14 cellular contexts compared by ENCODE assay signal in genomic region chr5:140637722-140638473, GRCh38. TPM values are rescaled to one million over a fixed set of nuclear protein-coding genes. Genes with fewer than 3 reads are reported as not detected.
DNase-seq lines count a peak whose midpoint lies in the region; ATAC-seq and TF ChIP-seq lines count a peak whose summit lies in the region.
"Had no signal": no experiment of that assay in that cellular context is flagged by ENCODE, and none has a peak within 500 bp of the region (broad histone marks: within the 10 kb centered on the region; RNA-seq: fewer than 3 reads in every experiment).

No MANE protein-coding gene starts in this region.

- H3K36me3 ChIP-seq in DND-41 (ENCODE audit: insufficient read depth, low read length), result peaks cover 18% of the 10 kb centered on the region
- H3K36me3 ChIP-seq in naive thymus-derived CD4-positive, alpha-beta T cell (ENCODE audit: control insufficient read depth in 2 of 3, insufficient read depth in 3 of 3, low read length in 3 of 3), result peaks cover 0 to 15% (median 0%) of the 10 kb centered on the region in 3 experiments
- H3K36me3 ChIP-seq: breast epithelium had no signal

- H3K9me3 Mint-ChIP-seq in activated T-helper 17 cell treated with anti-CD3 and anti-CD28 coated beads, Interleukin-2, amount 50 U/mL, for 72 hours, result no peaks in the 10 kb centered on the region
- H3K9me3 Mint-ChIP-seq in naive thymus-derived CD4-positive, alpha-beta T cell, result no peaks in the 10 kb centered on the region
- H3K9me3 Mint-ChIP-seq: effector memory CD8-positive, alpha-beta T cell had no signal

- H3K27me3 ChIP-seq in DND-41 (ENCODE audit: insufficient read depth, low read length, poor library complexity), result no peaks in the 10 kb centered on the region
- no peaks in the 10 kb centered on the region for H3K27me3 ChIP-seq in naive thymus-derived CD4-positive, alpha-beta T cell (ENCODE audit: control insufficient read depth in 2 of 2, insufficient read depth in 2 of 2, low read length in 2 of 2)
- H3K27me3 ChIP-seq: breast epithelium, gastrocnemius medialis had no signal

- no peak overlapping the region for H3K9ac ChIP-seq in DND-41 (ENCODE audit: low read depth, low read length)
- H3K9ac ChIP-seq: KMS-11 had no signal

- no peak overlapping the region for H3K4me3 ChIP-seq in DND-41 (ENCODE audit: low read depth in 1 of 2, low read length in 2 of 2)
- H3K4me3 ChIP-seq in naive thymus-derived CD4-positive, alpha-beta T cell (ENCODE audit: low read length), result no peak overlapping the region

- no peaks in the 10 kb centered on the region for H3K27me3 Mint-ChIP-seq in activated T-helper 17 cell treated with anti-CD3 and anti-CD28 coated beads, Interleukin-2, amount 50 U/mL, for 72 hours
- H3K27me3 Mint-ChIP-seq in naive thymus-derived CD4-positive, alpha-beta T cell, result peaks cover 0 to 5% (median 0%) of the 10 kb centered on the region in 5 donors
- H3K27me3 Mint-ChIP-seq: effector memory CD8-positive, alpha-beta T cell had no signal

- H3K4me3 Mint-ChIP-seq in activated T-helper 17 cell treated with anti-CD3 and anti-CD28 coated beads, Interleukin-2, amount 50 U/mL, for 72 hours, result peak overlapping the region; percentile 92
- peak overlapping the region; percentile 31 to 90 (median 74) for H3K4me3 Mint-ChIP-seq in naive thymus-derived CD4-positive, alpha-beta T cell

- peaks cover 28% of the 10 kb centered on the region for H3K79me2 ChIP-seq in DND-41 (ENCODE audit: insufficient read depth, low read length)

- H4K20me1 ChIP-seq in DND-41 (ENCODE audit: insufficient read depth, low read length), result no peaks in the 10 kb centered on the region

- H3K9me3 ChIP-seq in DND-41 (ENCODE audit: insufficient read depth, low read length, severe bottlenecking), result no peaks in the 10 kb centered on the region
- H3K9me3 ChIP-seq in naive thymus-derived CD4-positive, alpha-beta T cell (ENCODE audit: control insufficient read depth in 2 of 3, low read length in 3 of 3), result no peaks in the 10 kb centered on the region
- H3K9me3 ChIP-seq: breast epithelium, gastrocnemius medialis had no signal

- POLR2A ChIA-PET in naive thymus-derived CD4-positive, alpha-beta T cell (lab: Charles Lee), result interaction anchor here (0.8 to 3.5 kb wide), 6 partner anchors 9 to 91 kb away, joined by 4 to 26 read pairs (median 12); partner anchors contain the start of genes APBB3, EIF4EBP3, IK and NDUFA2

- H2AFZ ChIP-seq in DND-41 (ENCODE audit: low read depth, low read length), result peak overlapping the region; percentile 33

- H3K4me2 ChIP-seq in DND-41 (ENCODE audit: insufficient read depth, low read length), result no peak overlapping the region

- peak overlapping the region; percentile 91; the same call in 1 of the 2 replicates for H3K27ac ChIP-seq in C4-2B
- H3K27ac ChIP-seq in DND-41 (ENCODE audit: low read length), result no peak overlapping the region
- H3K27ac ChIP-seq in naive thymus-derived CD4-positive, alpha-beta T cell (ENCODE audit: low read depth, low read length), result no peak overlapping the region
- H3K27ac ChIP-seq: KMS-11 had no signal

- no peak for ATAC-seq in DND-41 (ENCODE audit: insufficient read depth, low read depth)
- ATAC-seq in activated T-helper 17 cell treated with anti-CD3 and anti-CD28 coated beads, Interleukin-2, amount 50 U/mL, for 72 hours (replicated peaks), result no peak
- ATAC-seq in naive thymus-derived CD4-positive, alpha-beta T cell, result no peak
- ATAC-seq: effector memory CD8-positive, alpha-beta T cell; gastrocnemius medialis had no signal

- peak overlapping the region; percentile 96 for H3K27ac Mint-ChIP-seq in activated T-helper 17 cell treated with anti-CD3 and anti-CD28 coated beads, Interleukin-2, amount 50 U/mL, for 72 hours
- H3K27ac Mint-ChIP-seq in naive thymus-derived CD4-positive, alpha-beta T cell, result peak overlapping the region; percentile 71 to 91 (median 87)

- TF ChIP-seq CTCF in C4-2B (conservative IDR thresholded peaks at IDR 0.05), result no peak
- TF ChIP-seq CTCF in DND-41 (IDR thresholded peaks at IDR 0.05; ENCODE audit: borderline replicate concordance, extremely low read depth, low read length, poor library complexity, severe bottlenecking), result no peak

- peaks cover 40% of the 10 kb centered on the region for H3K4me1 ChIP-seq in DND-41 (ENCODE audit: insufficient read depth, low read length)
- peaks cover 6 to 10% of the 10 kb centered on the region in 2 donors for H3K4me1 ChIP-seq in naive thymus-derived CD4-positive, alpha-beta T cell (ENCODE audit: control insufficient read depth in 2 of 2, insufficient read depth in 2 of 2, low read length in 2 of 2)

- DNase-seq in DND-41 (no peak), NOMO-1 (lab: John Stamatoyannopoulos, UW; ENCODE audit: unreplicated experiment in 2 of 2) (no peak), mesenteric fat pad (ENCODE audit: low spot score) (no peak), superior temporal gyrus (ENCODE audit: extremely low spot score) (no peak), NCI-H2107 (lab: John Stamatoyannopoulos, UW) (no peak)
- no peak for DNase-seq in naive thymus-derived CD4-positive, alpha-beta T cell
- DNase-seq: effector memory CD8-positive, alpha-beta T cell; gastrocnemius medialis; NCI-H1694 treated with DMSO at 0.1 percent for 48 hours; NCI-H526 treated with DMSO at 0.1 percent for 48 hours had no signal

- peaks cover 30% of the 10 kb centered on the region for H3K4me1 Mint-ChIP-seq in activated T-helper 17 cell treated with anti-CD3 and anti-CD28 coated beads, Interleukin-2, amount 50 U/mL, for 72 hours
- H3K4me1 Mint-ChIP-seq in naive thymus-derived CD4-positive, alpha-beta T cell, result peaks cover 32 to 57% (median 50%) of the 10 kb centered on the region in 7 donors

- H3K36me3 Mint-ChIP-seq in activated T-helper 17 cell treated with anti-CD3 and anti-CD28 coated beads, Interleukin-2, amount 50 U/mL, for 72 hours (ENCODE audit: low read depth), result peaks cover 28% of the 10 kb centered on the region
- peaks cover 0 to 13% (median 0%) of the 10 kb centered on the region in 5 donors for H3K36me3 Mint-ChIP-seq in naive thymus-derived CD4-positive, alpha-beta T cell

- CTCF ChIA-PET in naive thymus-derived CD4-positive, alpha-beta T cell (lab: Charles Lee), result interaction anchor here (0.6 kb wide), 1 partner anchor 83 kb away, joined by 3 read pairs; no protein-coding TSS in a partner anchor

- intact Hi-C loops in naive thymus-derived CD4-positive, alpha-beta T cell (cut with micrococcal nuclease), result loop anchor here (2.0 to 5.0 kb wide), 10 partner anchors 53 to 1441 kb away; partner anchors contain the start of genes CYSTM1 (in 1 of the 2), HARS1 (in 1 of the 2), HARS2 (in 1 of the 2) and PFDN1 (in 1 of the 2)

RNA-seq across cellular contexts. Expression of gene TMCO6, which starts 1.4 kb away (rescaled TPM):
- total RNA-seq in activated T-helper 17 cell treated with anti-CD3 and anti-CD28 coated beads, Interleukin-2, amount 50 U/mL, for 72 hours, result 10 to 100 TPM; 22.9 to 30.6 TPM
- 10 to 100 TPM; 24.5 to 55.3 (median 36.4) TPM for total RNA-seq in naive thymus-derived CD4-positive, alpha-beta T cell
- polyA plus RNA-seq in naive thymus-derived CD4-positive, alpha-beta T cell, result 10 to 100 TPM; 17.1 to 20.4 TPM
- 9.6 TPM for total RNA-seq in mesenteric fat pad

RNA-seq across cellular contexts. Expression of gene CD14, which starts 4.9 kb away (rescaled TPM):
- under 1 TPM; 0.32 to 0.39 TPM for total RNA-seq in activated T-helper 17 cell treated with anti-CD3 and anti-CD28 coated beads, Interleukin-2, amount 50 U/mL, for 72 hours
- 100 to 1,000 TPM in 1 of 5 experiments, 10 to 100 TPM in 2, 1 to 10 TPM in 1, under 1 TPM in 1; 0.56 to 198 (median 10.1) TPM for total RNA-seq in naive thymus-derived CD4-positive, alpha-beta T cell
- polyA plus RNA-seq in naive thymus-derived CD4-positive, alpha-beta T cell, result 1 to 10 TPM; 2.5 to 2.9 TPM
- total RNA-seq in mesenteric fat pad, result 224 TPM

RNA-seq across cellular contexts. Expression of gene NDUFA2, which starts 9.5 kb away (rescaled TPM):
- 10 to 100 TPM; 48.1 to 63.9 TPM for total RNA-seq in activated T-helper 17 cell treated with anti-CD3 and anti-CD28 coated beads, Interleukin-2, amount 50 U/mL, for 72 hours
- total RNA-seq in naive thymus-derived CD4-positive, alpha-beta T cell, result 10 to 100 TPM; 33.2 to 68.7 (median 43.5) TPM
- 100 to 1,000 TPM; 147 to 149 TPM for polyA plus RNA-seq in naive thymus-derived CD4-positive, alpha-beta T cell
- total RNA-seq in mesenteric fat pad, result 57.3 TPM

RNA-seq across cellular contexts. Expression of gene IK, which starts 9.7 kb away (rescaled TPM):
- 10 to 100 TPM; 76.9 to 85.8 TPM for total RNA-seq in activated T-helper 17 cell treated with anti-CD3 and anti-CD28 coated beads, Interleukin-2, amount 50 U/mL, for 72 hours
- total RNA-seq in naive thymus-derived CD4-positive, alpha-beta T cell, result 100 to 1,000 TPM; 118 to 186 (median 179) TPM
- 100 to 1,000 TPM; 192 to 207 TPM for polyA plus RNA-seq in naive thymus-derived CD4-positive, alpha-beta T cell
- total RNA-seq in mesenteric fat pad, result 66.4 TPM

RNA-seq across cellular contexts. Expression of gene WDR55, which starts 26.8 kb away (rescaled TPM):
- total RNA-seq in activated T-helper 17 cell treated with anti-CD3 and anti-CD28 coated beads, Interleukin-2, amount 50 U/mL, for 72 hours, result 10 to 100 TPM; 38.8 TPM
- 10 to 100 TPM; 28.5 to 47.6 (median 37.8) TPM for total RNA-seq in naive thymus-derived CD4-positive, alpha-beta T cell
- polyA plus RNA-seq in naive thymus-derived CD4-positive, alpha-beta T cell, result 10 to 100 TPM; 10.5 to 20.9 TPM
- total RNA-seq in mesenteric fat pad, result 23.4 TPM
